ENCODE assay signal across 8 cellular contexts in genomic region chr1:223831755-223832636, GRCh38. TPM values are rescaled to one million over a fixed set of nuclear protein-coding genes. Genes with fewer than 3 reads are reported as not detected.
DNase-seq lines count a peak whose midpoint lies in the region; ATAC-seq, FAIRE-seq and TF ChIP-seq lines count a peak whose summit lies in the region.

No MANE protein-coding gene starts in this region.

- H2BK5ac ChIP-seq in mesendoderm (ENCODE audit: low read length), result no peak overlapping the region

- H4K5ac ChIP-seq in mesendoderm (ENCODE audit: low read length), result no peak overlapping the region

- peak; percentile 50 to 72 (median 64) for ATAC-seq in pancreas

- H3K9ac ChIP-seq in mesendoderm (ENCODE audit: low read length), result no peak overlapping the region

- H3K27ac Mint-ChIP-seq in activated CD4-positive, alpha-beta T cell treated with anti-CD3 and anti-CD28 coated beads, Interleukin-2, amount 10 ng/mL, durations not matched to agents 7 days and 5 days, result peak overlapping the region; percentile 74

- H3K36me3 ChIP-seq in Peyer's patch (no peaks in the 10 kb centered on the region), pancreas (no peaks in the 10 kb centered on the region), mesendoderm (ENCODE audit: control insufficient read depth, insufficient read depth, low read length) (no peaks in the 10 kb centered on the region)
- H3K36me3 ChIP-seq in effector memory CD4-positive, alpha-beta T cell (ENCODE audit: control insufficient read depth, insufficient read depth, low read length), result no peaks in the 10 kb centered on the region

- peak overlapping the region; percentile 20 for H3K4me3 Mint-ChIP-seq in activated CD4-positive, alpha-beta T cell treated with anti-CD3 and anti-CD28 coated beads, Interleukin-2, amount 10 ng/mL, durations not matched to agents 7 days and 5 days

- WGBS in pancreas, 2 donors, result 67% methylated on average over 3 of the region's 3 CpGs
- WGBS in mesendoderm (ENCODE audit: extremely low coverage, insufficient coverage, low lambda C conversion rate), result no CpG with 5 or more reads among the region's 3 CpGs

- peaks cover 6% of the 10 kb centered on the region for H3K36me3 Mint-ChIP-seq in activated CD4-positive, alpha-beta T cell treated with anti-CD3 and anti-CD28 coated beads, Interleukin-2, amount 10 ng/mL, durations not matched to agents 7 days and 5 days (ENCODE audit: low read depth)

- H3K4me3 ChIP-seq in Peyer's patch (no peak overlapping the region), pancreas (no peak overlapping the region), mesendoderm (ENCODE audit: low read length) (no peak overlapping the region)
- peak overlapping the region; percentile 19 for H3K4me3 ChIP-seq in effector memory CD4-positive, alpha-beta T cell (ENCODE audit: insufficient read depth, low read depth, low read length, poor library complexity, severe bottlenecking)

- no peak overlapping the region for H2BK120ac ChIP-seq in mesendoderm (ENCODE audit: low read depth, low read length)

- H3K4me1 ChIP-seq in Peyer's patch, result peaks cover 0 to 12% (median 3%) of the 10 kb centered on the region in 4 donors
- peaks cover 36% of the 10 kb centered on the region for H3K4me1 ChIP-seq in effector memory CD4-positive, alpha-beta T cell (ENCODE audit: control insufficient read depth, insufficient read depth, low read length, poor library complexity, severe bottlenecking)
- H3K4me1 ChIP-seq in pancreas, result peaks cover 0 to 59% (median 21%) of the 10 kb centered on the region in 3 donors
- H3K4me1 ChIP-seq in mesendoderm (ENCODE audit: control insufficient read depth, low read depth, low read length), result peaks cover 19% of the 10 kb centered on the region

- no peak for TF ChIP-seq POLR2A in Peyer's patch (IDR thresholded peaks at IDR 0.05)

- H4K8ac ChIP-seq in mesendoderm (ENCODE audit: low read depth, low read length), result no peak overlapping the region

- H3K79me1 ChIP-seq in mesendoderm (ENCODE audit: low read length), result peaks cover 24% of the 10 kb centered on the region

- CTCF ChIA-PET in activated CD4-positive, alpha-beta T cell treated with anti-CD3 and anti-CD28 coated beads, Interleukin-2, amount 10 ng/mL, durations not matched to agents 7 days and 5 days (lab: Charles Lee), result no interaction called here

- H3K23ac ChIP-seq in mesendoderm (ENCODE audit: low read length), result no peak overlapping the region

- peaks cover 58% of the 10 kb centered on the region for H3K79me2 ChIP-seq in mesendoderm (ENCODE audit: control insufficient read depth, insufficient read depth, low read length)

- POLR2A ChIA-PET in activated CD4-positive, alpha-beta T cell treated with anti-CD3 and anti-CD28 coated beads, Interleukin-2, amount 10 ng/mL, durations not matched to agents 7 days and 5 days (lab: Charles Lee), result no interaction called here

- H3K4ac ChIP-seq in mesendoderm (ENCODE audit: low read depth, low read length), result no peak overlapping the region

- H3K18ac ChIP-seq in mesendoderm (ENCODE audit: low read length), result no peak overlapping the region

- H3K27me3 ChIP-seq in Peyer's patch (no peaks in the 10 kb centered on the region), pancreas (no peaks in the 10 kb centered on the region), mesendoderm (ENCODE audit: insufficient read depth, low read length, poor library complexity) (no peaks in the 10 kb centered on the region)
- H3K27me3 ChIP-seq in effector memory CD4-positive, alpha-beta T cell (replicated peaks; ENCODE audit: control insufficient read depth, insufficient read depth, low read length, poor library complexity, severe bottlenecking), result no peaks in the 10 kb centered on the region

- no peak for DNase-seq in activated CD4-positive, alpha-beta T cell treated with anti-CD3 and anti-CD28 coated beads, Interleukin-2, amount 10 ng/mL, durations not matched to agents 7 days and 5 days
- DNase-seq in activated CD4-positive, alpha-beta T cell treated with anti-CD3 and anti-CD28 coated beads for 1 hour, result no peak
- DNase-seq in Peyer's patch (no peak), pancreas (no peak), mesendoderm (no peak), NCI-H446 treated with DMSO at 0.1 percent for 48 hours (lab: John Stamatoyannopoulos, UW) (no peak), NCI-H524 treated with DMSO at 0.1 percent for 48 hours (lab: John Stamatoyannopoulos, UW) (no peak)
- DNase-seq in effector memory CD4-positive, alpha-beta T cell, result no peak

- no peak overlapping the region for H3K56ac ChIP-seq in mesendoderm (ENCODE audit: low read length)

- H2AK5ac ChIP-seq in mesendoderm (ENCODE audit: low read length), result no peak overlapping the region

- peak; percentile 83 for FAIRE-seq in pancreas (lab: Jason Lieb, UNC)

- H3K4me2 ChIP-seq in mesendoderm (ENCODE audit: low read length), result no peak overlapping the region

- no peak for TF ChIP-seq CTCF in Peyer's patch (IDR thresholded peaks at IDR 0.05)
- no peak for TF ChIP-seq CTCF in pancreas (IDR thresholded peaks at IDR 0.05)

- no peak overlapping the region for H2BK15ac ChIP-seq in mesendoderm (replicated peaks; ENCODE audit: low read depth)

- no peaks in the 10 kb centered on the region for H3K27me3 Mint-ChIP-seq in activated CD4-positive, alpha-beta T cell treated with anti-CD3 and anti-CD28 coated beads, Interleukin-2, amount 10 ng/mL, durations not matched to agents 7 days and 5 days

- no peaks in the 10 kb centered on the region for H3K9me3 Mint-ChIP-seq in activated CD4-positive, alpha-beta T cell treated with anti-CD3 and anti-CD28 coated beads, Interleukin-2, amount 10 ng/mL, durations not matched to agents 7 days and 5 days

- H3K27ac ChIP-seq in Peyer's patch, result peak overlapping the region in 3 of 4 donors; percentile 12 to 55 (median 45)
- H3K27ac ChIP-seq in effector memory CD4-positive, alpha-beta T cell (ENCODE audit: insufficient read depth, low read length, poor library complexity, severe bottlenecking), result peak overlapping the region; percentile 76
- peak overlapping the region in 2 of 4 donors; percentile 52 to 65 for H3K27ac ChIP-seq in pancreas
- no peak overlapping the region for H3K27ac ChIP-seq in mesendoderm (ENCODE audit: low read depth, low read length)

- intact Hi-C loops in pancreas (cut with DNase I), result no loop called here

- no peaks in the 10 kb centered on the region for H3K9me3 ChIP-seq in Peyer's patch
- H3K9me3 ChIP-seq in effector memory CD4-positive, alpha-beta T cell (ENCODE audit: control insufficient read depth, low read length), result no peaks in the 10 kb centered on the region
- H3K9me3 ChIP-seq in pancreas, result no peaks in the 10 kb centered on the region

- H3K4me1 Mint-ChIP-seq in activated CD4-positive, alpha-beta T cell treated with anti-CD3 and anti-CD28 coated beads, Interleukin-2, amount 10 ng/mL, durations not matched to agents 7 days and 5 days, result peaks cover 12% of the 10 kb centered on the region

RNA-seq across cellular contexts. Expression of gene TP53BP2, which starts 13.8 kb away (rescaled TPM):
- 10 to 100 TPM; 33.4 to 36.9 TPM for total RNA-seq in activated CD4-positive, alpha-beta T cell treated with anti-CD3 and anti-CD28 coated beads, Interleukin-2, amount 10 ng/mL, durations not matched to agents 7 days and 5 days
- total RNA-seq in Peyer's patch (100 to 1,000 TPM in 1 of 4 donors, 10 to 100 TPM in 3; 31.7 to 196 (median 58.2) TPM), pancreas (10 to 100 TPM; 13.0 to 31.7 (median 18.4) TPM)
- polyA plus RNA-seq in pancreas, result 1 to 10 TPM; 5.5 to 7.1 TPM
- polyA plus RNA-seq in mesendoderm (2013, experiment 1 of 2), result 30.2 TPM
- polyA plus RNA-seq in mesendoderm (2013, experiment 2 of 2), result 28.5 TPM
